9 cellular contexts compared by ENCODE assay signal in the genomic region with DNA sequence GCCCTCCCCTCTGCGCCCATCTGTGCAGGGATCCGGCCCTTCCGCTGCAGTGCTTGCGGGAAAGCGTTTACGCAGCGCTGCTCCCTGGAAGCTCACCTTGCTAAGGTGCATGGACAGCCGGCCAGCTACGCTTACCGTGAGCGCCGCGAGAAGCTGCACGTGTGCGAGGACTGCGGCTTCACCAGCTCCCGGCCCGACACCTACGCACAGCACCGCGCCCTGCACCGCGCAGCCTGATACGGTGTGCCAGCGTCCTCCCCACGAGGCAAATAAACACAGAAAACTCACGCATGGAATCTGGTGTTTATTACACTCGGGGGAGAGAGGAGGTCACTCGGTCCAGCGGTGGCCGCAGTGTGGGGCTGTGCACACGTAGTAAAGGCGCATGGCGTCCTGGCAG. TPM values are rescaled to one million over a fixed set of nuclear protein-coding genes. Genes with fewer than 3 reads are reported as not detected.
DNase-seq lines count a peak whose midpoint lies in the region; ATAC-seq and TF ChIP-seq lines count a peak whose summit lies in the region.
"Had no signal": no experiment of that assay in that cellular context is flagged by ENCODE, and none has a peak within 500 bp of the region (broad histone marks: within the 10 kb centered on the region; RNA-seq: fewer than 3 reads in every experiment).

No MANE protein-coding gene starts in this region.

- peaks cover 40% of the 10 kb centered on the region for H3K4me1 Mint-ChIP-seq in activated naive CD4-positive, alpha-beta T cell treated with anti-CD3 and anti-CD28 coated beads, Interleukin-2, amount 10 ng/mL, durations not matched to agents 7 days and 5 days
- peaks cover 36% of the 10 kb centered on the region for H3K4me1 Mint-ChIP-seq in activated naive CD8-positive, alpha-beta T cell (ENCODE audit: low read depth)
- peaks cover 45 to 47% of the 10 kb centered on the region in 2 donors for H3K4me1 Mint-ChIP-seq in immature natural killer cell

- DNase-seq in activated naive CD4-positive, alpha-beta T cell treated with anti-CD3 and anti-CD28 coated beads, Interleukin-2, amount 10 ng/mL, durations not matched to agents 7 days and 5 days = no peak
- DNase-seq in activated naive CD4-positive, alpha-beta T cell (lab: John Stamatoyannopoulos, UW) = no peak
- DNase-seq in immature natural killer cell (no peak), tibial artery (no peak), NCI-H446 (lab: John Stamatoyannopoulos, UW) (no peak)
- DNase-seq in effector CD4-positive, alpha-beta T cell = no peak

- TF ChIP-seq CTCF in tibial artery (IDR thresholded peaks at IDR 0.05) = no peak

- H3K9me3 ChIP-seq in tibial artery = no peaks in the 10 kb centered on the region

- CTCF ChIA-PET in activated naive CD4-positive, alpha-beta T cell treated with anti-CD3 and anti-CD28 coated beads, Interleukin-2, amount 10 ng/mL, durations not matched to agents 7 days and 5 days (lab: Charles Lee) = no interaction called here

- peaks cover 28% of the 10 kb centered on the region for H3K36me3 Mint-ChIP-seq in activated naive CD4-positive, alpha-beta T cell treated with anti-CD3 and anti-CD28 coated beads, Interleukin-2, amount 10 ng/mL, durations not matched to agents 7 days and 5 days
- H3K36me3 Mint-ChIP-seq in activated naive CD8-positive, alpha-beta T cell = peaks cover 6% of the 10 kb centered on the region
- H3K36me3 Mint-ChIP-seq in immature natural killer cell = peaks cover 4 to 8% (median 8%) of the 10 kb centered on the region in 3 donors

- no peaks in the 10 kb centered on the region for H3K27me3 ChIP-seq in tibial artery

- peaks cover 7 to 43% (median 26%) of the 10 kb centered on the region in 3 donors for H3K36me3 ChIP-seq in tibial artery

- peaks cover 9% of the 10 kb centered on the region for H3K27me3 Mint-ChIP-seq in activated naive CD4-positive, alpha-beta T cell treated with anti-CD3 and anti-CD28 coated beads, Interleukin-2, amount 10 ng/mL, durations not matched to agents 7 days and 5 days
- no peaks in the 10 kb centered on the region for H3K27me3 Mint-ChIP-seq in activated naive CD8-positive, alpha-beta T cell
- peaks cover 11 to 20% (median 15%) of the 10 kb centered on the region in 3 donors for H3K27me3 Mint-ChIP-seq in immature natural killer cell (ENCODE audit: low read depth in 3 of 3)

- intact Hi-C loops in tibial artery (cut with DNase I; ENCODE audit: low total_unique reads) = no loop called here

- H3K9me3 Mint-ChIP-seq in activated naive CD4-positive, alpha-beta T cell treated with anti-CD3 and anti-CD28 coated beads, Interleukin-2, amount 10 ng/mL, durations not matched to agents 7 days and 5 days = no peaks in the 10 kb centered on the region
- no peaks in the 10 kb centered on the region for H3K9me3 Mint-ChIP-seq in activated naive CD8-positive, alpha-beta T cell (ENCODE audit: low read depth)
- peaks cover 0 to 4% (median 0%) of the 10 kb centered on the region in 6 donors for H3K9me3 Mint-ChIP-seq in immature natural killer cell

- peak overlapping the region; percentile 84 for H3K4me3 Mint-ChIP-seq in activated naive CD4-positive, alpha-beta T cell treated with anti-CD3 and anti-CD28 coated beads, Interleukin-2, amount 10 ng/mL, durations not matched to agents 7 days and 5 days
- peak overlapping the region; percentile 98 for H3K4me3 Mint-ChIP-seq in activated naive CD8-positive, alpha-beta T cell
- peak overlapping the region; percentile 83 to 95 (median 90) for H3K4me3 Mint-ChIP-seq in immature natural killer cell

- H3K4me1 ChIP-seq in tibial artery = peaks cover 0 to 26% (median 22%) of the 10 kb centered on the region in 4 donors

- ATAC-seq in HG02798 (IDR thresholded peaks at IDR 0.05; ENCODE audit: poor library complexity, unreplicated experiment) = no peak

- H3K4me3 ChIP-seq in tibial artery = peak overlapping the region; percentile 60 to 83

- peak overlapping the region; percentile 93 for H3K27ac Mint-ChIP-seq in activated naive CD4-positive, alpha-beta T cell treated with anti-CD3 and anti-CD28 coated beads, Interleukin-2, amount 10 ng/mL, durations not matched to agents 7 days and 5 days
- no peak overlapping the region for H3K27ac Mint-ChIP-seq in activated naive CD8-positive, alpha-beta T cell
- peak overlapping the region; percentile 85 to 99 (median 98) for H3K27ac Mint-ChIP-seq in immature natural killer cell

- H3K27ac ChIP-seq in tibial artery = no peak overlapping the region

RNA-seq across cellular contexts. Expression of a gene that starts 1.2 kb away (rescaled TPM):
- polyA plus RNA-seq in immature natural killer cell = 100 to 1,000 TPM; 102 to 136 (median 127) TPM

RNA-seq across cellular contexts. Expression of a gene that starts 1.8 kb away (rescaled TPM):
- polyA plus RNA-seq in immature natural killer cell = 100 to 1,000 TPM; 341 to 445 (median 385) TPM

RNA-seq across cellular contexts. Expression of a gene that starts 2.5 kb away (rescaled TPM):
- polyA plus RNA-seq in immature natural killer cell = not detected
- polyA plus RNA-seq: adipose tissue had no signal

RNA-seq across cellular contexts. Expression of a gene that starts 26.4 kb away (rescaled TPM):
- 100 to 1,000 TPM; 176 to 253 (median 225) TPM for polyA plus RNA-seq in immature natural killer cell

RNA-seq across cellular contexts. Expression of a gene that starts 38.8 kb away (rescaled TPM):
- not detected for polyA plus RNA-seq in immature natural killer cell
